Comparison of ENCODE assay signal across 28 cellular contexts in the genomic region with DNA sequence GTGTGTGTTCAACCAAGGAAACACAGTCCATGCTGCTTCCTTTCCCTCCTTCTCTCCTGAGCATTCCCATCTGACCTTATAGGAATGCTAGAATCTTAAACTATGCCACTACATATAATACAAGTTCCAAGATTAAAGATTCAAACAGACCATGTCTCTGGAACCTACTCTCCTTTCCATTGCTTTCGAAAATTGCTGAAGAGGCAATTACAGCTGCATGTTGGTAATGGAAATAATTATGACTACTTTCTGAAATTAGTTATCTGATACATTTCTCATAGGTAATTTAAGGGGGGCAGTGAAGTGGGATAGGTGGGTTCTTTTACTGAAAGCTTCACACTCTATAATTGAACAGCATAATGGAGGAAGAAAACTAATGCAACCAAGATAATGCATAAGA.
"Had no signal": no experiment of that assay in that cellular context is flagged by ENCODE, and none has a peak within 500 bp of the region (broad histone marks: within the 10 kb centered on the region; RNA-seq: fewer than 3 reads in every experiment).

No MANE protein-coding gene starts in this region.

- H3K4me3 ChIP-seq: colonic mucosa, esophagus squamous epithelium, gastrocnemius medialis, heart right ventricle, left lung, lower lobe of right lung, mucosa of descending colon had no signal

- H3K9me3 Mint-ChIP-seq: dendritic cell treated with granulocyte-macrophage colony-stimulating factor and Interleukin-4, amounts not matched to agents 40 ng/mL and 50 ng/mL, for 4 days had no signal

- H3K27ac Mint-ChIP-seq: dendritic cell treated with granulocyte-macrophage colony-stimulating factor and Interleukin-4, amounts not matched to agents 40 ng/mL and 50 ng/mL, for 4 days; effector memory CD8-positive, alpha-beta T cell; endodermal cell; mesothelial cell of epicardium; naive B cell had no signal

- DNase-seq: colonic mucosa; cortex of kidney; effector CD8-positive, alpha-beta T cell; effector memory CD8-positive, alpha-beta T cell; endodermal cell; erythroblast; esophagus squamous epithelium; foreskin fibroblast; foreskin melanocyte; gastrocnemius medialis; glutamatergic neuron; head of caudate nucleus; heart right ventricle; hippocampal formation; left cardiac atrium; left lung; left ventricle myocardium superior; lower lobe of right lung; mesenchymal stem cell; mucosa of descending colon; naive B cell had no signal

- H3K36me3 Mint-ChIP-seq: mesothelial cell of epicardium, naive B cell had no signal

- H3K36me3 ChIP-seq: colonic mucosa, esophagus squamous epithelium, gastrocnemius medialis, heart right ventricle, left lung, lower lobe of right lung had no signal

- H3K27me3 ChIP-seq: colonic mucosa, esophagus squamous epithelium, left lung had no signal

- H3K4me1 ChIP-seq: colonic mucosa, esophagus squamous epithelium, gastrocnemius medialis, heart right ventricle, left lung, lower lobe of right lung had no signal

- H3K9me3 ChIP-seq: colonic mucosa, esophagus squamous epithelium, gastrocnemius medialis, left lung, lower lobe of right lung, mucosa of descending colon had no signal

- H3K4me1 Mint-ChIP-seq: mesothelial cell of epicardium had no signal

- FAIRE-seq: endometrium, islet of Langerhans, keratinocyte had no signal

- H3K27me3 Mint-ChIP-seq: dendritic cell treated with granulocyte-macrophage colony-stimulating factor and Interleukin-4, amounts not matched to agents 40 ng/mL and 50 ng/mL, for 4 days had no signal

- H3K4me3 Mint-ChIP-seq: dendritic cell treated with granulocyte-macrophage colony-stimulating factor and Interleukin-4, amounts not matched to agents 40 ng/mL and 50 ng/mL, for 4 days; effector memory CD8-positive, alpha-beta T cell; endodermal cell; mesothelial cell of epicardium; naive B cell had no signal

- ATAC-seq: effector memory CD8-positive, alpha-beta T cell; esophagus mucosa; gastrocnemius medialis; heart right ventricle; left cardiac atrium; left lung; left ventricle myocardium superior; lower lobe of right lung; mucosa of descending colon had no signal

- H3K27ac ChIP-seq: colonic mucosa, epithelial cell of prostate, esophagus squamous epithelium, gastrocnemius medialis, heart right ventricle, left lung, lower lobe of right lung had no signal
